Comparison of ENCODE assay signal across 7 cellular contexts in the genomic region with DNA sequence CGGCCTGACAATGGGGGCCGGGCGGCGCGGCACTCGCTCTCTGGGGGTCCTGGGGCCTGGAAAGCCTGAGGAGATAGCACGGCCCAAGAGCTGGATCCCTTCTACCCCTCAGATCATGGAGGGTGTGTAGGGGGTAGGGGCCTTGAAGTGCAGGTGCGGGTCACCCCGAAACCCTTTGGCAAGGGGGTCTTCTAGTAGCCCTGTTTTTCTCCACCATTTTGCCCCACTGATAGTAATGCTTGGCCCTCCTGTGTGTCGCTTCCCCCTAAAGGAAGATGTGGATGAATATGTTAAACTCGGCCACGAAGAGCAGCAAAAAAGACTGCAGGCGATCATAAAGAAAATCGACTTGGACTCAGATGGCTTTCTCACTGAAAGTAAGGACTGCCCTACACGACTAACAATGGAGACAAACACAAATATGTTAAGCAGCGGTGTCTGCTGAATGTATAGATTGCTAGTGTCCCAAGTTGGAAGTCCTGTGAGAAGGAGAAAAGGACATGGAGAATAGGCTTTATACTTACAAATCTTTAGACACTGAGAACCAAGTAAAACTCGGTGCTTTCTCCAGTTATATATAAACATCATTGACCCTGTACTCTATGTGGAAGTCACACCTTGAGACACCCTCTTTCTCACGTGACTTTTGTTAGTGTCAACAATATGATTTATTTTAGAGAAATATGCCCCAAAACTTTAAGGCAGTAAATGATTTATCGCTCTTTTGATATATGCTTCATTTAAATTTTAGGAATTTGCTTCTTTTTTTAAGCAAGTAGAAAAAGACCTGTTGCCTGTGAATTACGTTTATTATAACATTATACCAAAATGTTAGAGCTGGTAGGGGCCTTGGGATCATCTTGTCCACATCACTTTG. TPM values are rescaled to one million over a fixed set of nuclear protein-coding genes. Genes with fewer than 3 reads are reported as not detected.
DNase-seq lines count a peak whose midpoint lies in the region; ATAC-seq and TF ChIP-seq lines count a peak whose summit lies in the region.

No MANE protein-coding gene starts in this region.

- intact Hi-C loops in ascending aorta (cut with DNase I) (loop anchor here (5.0 to 10.0 kb wide), 2 partner anchors 492 to 565 kb away; a partner anchor contains a TSS), testis (cut with DNase I; ENCODE audit: low total_unique reads) (no loop called here)

- H3K27ac ChIP-seq in ascending aorta (peak overlapping the region; percentile 73 to 78), layer of hippocampus (ENCODE audit: low read depth, low read length) (peak overlapping the region; percentile 86), testis (peak overlapping the region in 1 of 2 donors; percentile 82)

- ATAC-seq in HG02973 (IDR thresholded peaks at IDR 0.05; ENCODE audit: unreplicated experiment): no peak

- H3K27me3 ChIP-seq in ascending aorta (no peaks in the 10 kb centered on the region), layer of hippocampus (ENCODE audit: control insufficient read depth, insufficient read depth, low read length) (no peaks in the 10 kb centered on the region), testis (no peaks in the 10 kb centered on the region)

- peaks cover 7 to 30% of the 10 kb centered on the region in 2 donors for H3K36me3 ChIP-seq in ascending aorta
- no peaks in the 10 kb centered on the region for H3K36me3 ChIP-seq in testis (ENCODE audit: low read depth, missing control alignments)

- H3K9me3 ChIP-seq in ascending aorta (no peaks in the 10 kb centered on the region), testis (no peaks in the 10 kb centered on the region)

- no peak for TF ChIP-seq CTCF in GM12875 (IDR thresholded peaks at IDR 0.05; ENCODE audit: borderline replicate concordance, insufficient read depth, low read depth, low read length)
- TF ChIP-seq CTCF in ascending aorta (IDR thresholded peaks at IDR 0.05): no peak
- no peak for TF ChIP-seq CTCF in testis (IDR thresholded peaks at IDR 0.05)

- H3K4me1 ChIP-seq in ascending aorta (no peaks in the 10 kb centered on the region), testis (peaks cover 4% of the 10 kb centered on the region)

- TF ChIP-seq POLR2A in testis (IDR thresholded peaks at IDR 0.05): no peak

- H3K4me3 ChIP-seq in GM12875 (ENCODE audit: low read depth, low read length) (peak overlapping the region; percentile 53), ascending aorta (peak overlapping the region; percentile 69 to 97), testis (peak overlapping the region; percentile 60 to 78)
- peak overlapping the region; percentile 82 for H3K4me3 ChIP-seq in Jurkat, Clone E6-1 (ENCODE audit: low read length)

- WGBS in testis, 2 donors: 15 to 17% methylated on average over 13 to 19 of the region's 20 CpGs

- DNase-seq in Jurkat, Clone E6-1 (ENCODE audit: low read depth, low spot score): peak; percentile 4
- DNase-seq in ascending aorta (ENCODE audit: low spot score in 2 of 2): no peak
- no peak for DNase-seq in testis
- DNase-seq in iPS-NIHi11 (ENCODE audit: low spot score): no peak

RNA-seq across cellular contexts. Expression of a gene that starts 0.8 kb away (rescaled TPM):
- polyA plus RNA-seq in Jurkat, Clone E6-1 (2012; ENCODE audit: insufficient read depth, insufficient read length): 71.4 TPM
- total RNA-seq in ascending aorta (65.5 TPM), testis (10 to 100 TPM; 61.1 to 78.3 TPM)
- polyA plus RNA-seq in testis (ENCODE audit: insufficient read depth, low read depth, low replicate concordance): 164 TPM

RNA-seq across cellular contexts. Expression of a gene that starts 27.2 kb away (rescaled TPM):
- 21.3 TPM for polyA plus RNA-seq in Jurkat, Clone E6-1 (2012; ENCODE audit: insufficient read depth, insufficient read length)
- 78.1 TPM for total RNA-seq in ascending aorta
- 10 to 100 TPM; 43.7 to 54.8 TPM for total RNA-seq in testis
- polyA plus RNA-seq in testis (ENCODE audit: insufficient read depth, low read depth, low replicate concordance): 60.7 TPM
